ENCODE assay signal across 18 cellular contexts in the genomic region with DNA sequence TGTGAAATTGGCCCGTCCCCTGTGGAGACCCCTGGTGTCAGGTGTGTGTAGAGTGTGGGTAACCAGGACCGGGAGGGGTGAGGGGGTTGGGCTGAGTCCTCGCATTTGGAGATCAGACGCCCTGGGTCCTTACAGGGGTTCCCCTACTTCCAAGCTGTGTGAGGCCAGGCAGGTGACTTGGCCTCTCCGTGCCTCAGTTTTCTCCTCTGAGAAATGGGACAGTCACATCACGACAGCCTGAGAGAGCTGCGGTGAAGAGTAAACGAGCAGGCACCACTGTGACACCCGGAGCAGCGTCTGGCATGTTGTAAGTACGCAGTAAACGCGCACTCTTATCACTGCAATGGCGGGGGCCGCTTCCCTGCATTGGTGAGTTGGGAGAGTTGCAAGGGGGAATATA.
"Had no signal": no experiment of that assay in that cellular context is flagged by ENCODE, and none has a peak within 500 bp of the region (broad histone marks: within the 10 kb centered on the region; RNA-seq: fewer than 3 reads in every experiment).

No MANE protein-coding gene starts in this region.

- H3K36me3 Mint-ChIP-seq: naive B cell; stimulated activated effector memory CD8-positive, alpha-beta T cell treated with anti-CD3 and anti-CD28 coated beads, Interleukin-12 subunit alpha, Interleukin-12 subunit beta, amount 100 ng/mL, for 72 hours had no signal

- H3K9me3 ChIP-seq: heart left ventricle, neutrophil, tibial artery, upper lobe of left lung, uterus had no signal

- H3K27ac ChIP-seq: coronary artery, heart left ventricle, neutrophil, tibial artery, upper lobe of left lung, uterus had no signal

- DNase-seq: effector CD4-positive, alpha-beta T cell; foreskin melanocyte; heart left ventricle; kidney glomerular epithelial cell; mesendoderm; naive B cell; right cardiac atrium; stimulated activated CD4-positive, alpha-beta T cell treated with anti-CD3 and anti-CD28 coated beads, Interleukin-4, amount 100 ng/mL, for 1 hour; stimulated activated CD8-positive, alpha-beta memory T cell treated with anti-CD3 and anti-CD28 coated beads, Interleukin-4, amount 100 ng/mL, for 48 hours; tibial artery; upper lobe of left lung; uterus had no signal

- H3K4me3 ChIP-seq: coronary artery, heart left ventricle, smooth muscle cell, tibial artery, upper lobe of left lung, uterus had no signal

- H3K27me3 ChIP-seq: heart left ventricle, tibial artery, upper lobe of left lung, uterus had no signal

- H3K9me3 Mint-ChIP-seq: naive B cell; nephron; stimulated activated effector memory CD8-positive, alpha-beta T cell treated with anti-CD3 and anti-CD28 coated beads, Interleukin-12 subunit alpha, Interleukin-12 subunit beta, amount 100 ng/mL, for 72 hours; stimulated activated naive CD8-positive, alpha-beta T cell treated with anti-CD3 and anti-CD28 coated beads, Interleukin-15, Interleukin-2, amounts not matched to agents 100 ng/mL and 50 ng/mL, for 24 hours had no signal

- H3K4me1 Mint-ChIP-seq: stimulated activated effector memory CD8-positive, alpha-beta T cell treated with anti-CD3 and anti-CD28 coated beads, Interleukin-12 subunit alpha, Interleukin-12 subunit beta, amount 100 ng/mL, for 72 hours had no signal

- H3K4me1 ChIP-seq: heart left ventricle, tibial artery, upper lobe of left lung, uterus had no signal

- H3K4me2 ChIP-seq: smooth muscle cell had no signal

- H3K36me3 ChIP-seq: heart left ventricle, neutrophil, tibial artery, upper lobe of left lung, uterus had no signal

- H3K4me3 Mint-ChIP-seq: naive B cell; nephron; stimulated activated effector memory CD8-positive, alpha-beta T cell treated with anti-CD3 and anti-CD28 coated beads, Interleukin-12 subunit alpha, Interleukin-12 subunit beta, amount 100 ng/mL, for 72 hours; stimulated activated naive CD8-positive, alpha-beta T cell treated with anti-CD3 and anti-CD28 coated beads, Interleukin-15, Interleukin-2, amounts not matched to agents 100 ng/mL and 50 ng/mL, for 24 hours had no signal

- ATAC-seq: heart left ventricle; right cardiac atrium; stimulated activated effector memory CD8-positive, alpha-beta T cell treated with anti-CD3 and anti-CD28 coated beads, Interleukin-12 subunit alpha, Interleukin-12 subunit beta, amount 100 ng/mL, for 72 hours had no signal

- H3K27ac Mint-ChIP-seq: nephron; stimulated activated effector memory CD8-positive, alpha-beta T cell treated with anti-CD3 and anti-CD28 coated beads, Interleukin-12 subunit alpha, Interleukin-12 subunit beta, amount 100 ng/mL, for 72 hours; stimulated activated naive CD8-positive, alpha-beta T cell treated with anti-CD3 and anti-CD28 coated beads, Interleukin-15, Interleukin-2, amounts not matched to agents 100 ng/mL and 50 ng/mL, for 24 hours had no signal
